Comparison of ENCODE assay signal across 9 cellular contexts in genomic region chr10:3778708-3779108, GRCh38. TPM values are rescaled to one million over a fixed set of nuclear protein-coding genes. Genes with fewer than 3 reads are reported as not detected.
DNase-seq lines count a peak whose midpoint lies in the region; ATAC-seq, FAIRE-seq and TF ChIP-seq lines count a peak whose summit lies in the region.
"Had no signal": no experiment of that assay in that cellular context is flagged by ENCODE, and none has a peak within 500 bp of the region (broad histone marks: within the 10 kb centered on the region; RNA-seq: fewer than 3 reads in every experiment).

No MANE protein-coding gene starts in this region.

- TSS peak; percentile 1 for BruUV-seq in HepG2 (replicated peaks; lab: Mats Ljungman, UMichigan)

- peak overlapping the region; percentile 63 for H3K4me3 Mint-ChIP-seq in T-helper 1 cell treated with Interleukin-12 subunit alpha and Interleukin-12 subunit beta and Interleukin-4 antibody, amounts not matched to agents 30 μg/mL and 1 μg/mL, for 36 hours

- H3K9me3 ChIP-seq in HepG2 (ENCODE audit: low read length) (no peaks in the 10 kb centered on the region), subcutaneous abdominal adipose tissue (ENCODE audit: control insufficient read depth in 5 of 5, low read length in 5 of 5) (no peaks in the 10 kb centered on the region)

- intact Hi-C loops in HepG2 (cut with micrococcal nuclease; ENCODE audit: unreplicated experiment) = loop anchor here (10.0 kb wide), 1 partner anchor 544 kb away; no protein-coding TSS in a partner anchor

- H3K79me2 ChIP-seq in HepG2 (ENCODE audit: insufficient read depth, low read length) = peaks cover 52% of the 10 kb centered on the region

- no peak for FAIRE-seq in HepG2 (lab: Jason Lieb, UNC)

- H3K36me3 ChIP-seq in HepG2 (replicated peaks in 1 of 2; ENCODE audit: control insufficient read depth in 1 of 2, insufficient read depth in 2 of 2, low read length in 2 of 2) (peaks cover 26 to 57% of the 10 kb centered on the region in 2 experiments), subcutaneous abdominal adipose tissue (ENCODE audit: control insufficient read depth in 5 of 5, insufficient read depth in 5 of 5, low read length in 5 of 5) (peaks cover 10 to 85% (median 60%) of the 10 kb centered on the region in 5 donors)

- no peak overlapping the region for H3K27ac ChIP-seq in HepG2 (ENCODE audit: extremely low read length, insufficient read depth, low read length)
- peak overlapping the region; percentile 100 for H3K27ac ChIP-seq in subcutaneous abdominal adipose tissue (ENCODE audit: low read depth, low read length)
- H3K27ac ChIP-seq: 22Rv1 had no signal

- H3K4me2 ChIP-seq in HepG2 (ENCODE audit: low read depth, low read length) = peak overlapping the region; percentile 10; the same call in 1 of the 2 replicates

- H3K4me1 Mint-ChIP-seq in T-helper 1 cell treated with Interleukin-12 subunit alpha and Interleukin-12 subunit beta and Interleukin-4 antibody, amounts not matched to agents 30 μg/mL and 1 μg/mL, for 36 hours (ENCODE audit: low read depth) = peaks cover 73% of the 10 kb centered on the region

- H3K27me3 ChIP-seq in HepG2 (ENCODE audit: control insufficient read depth in 1 of 2, insufficient read depth in 2 of 2, low read length in 2 of 2) (no peaks in the 10 kb centered on the region; a peak in 1 of 5 replicates), subcutaneous abdominal adipose tissue (ENCODE audit: control insufficient read depth in 5 of 5, insufficient read depth in 4 of 5, low read length in 5 of 5) (no peaks in the 10 kb centered on the region)

- H3K27ac Mint-ChIP-seq in T-helper 1 cell treated with Interleukin-12 subunit alpha and Interleukin-12 subunit beta and Interleukin-4 antibody, amounts not matched to agents 30 μg/mL and 1 μg/mL, for 36 hours = peak overlapping the region; percentile 79

- peaks cover 88% of the 10 kb centered on the region for H3K36me3 Mint-ChIP-seq in T-helper 1 cell treated with Interleukin-12 subunit alpha and Interleukin-12 subunit beta and Interleukin-4 antibody, amounts not matched to agents 30 μg/mL and 1 μg/mL, for 36 hours (ENCODE audit: low read depth)

- no peak for ATAC-seq in HepG2

- peaks cover 68% of the 10 kb centered on the region for H4K20me1 ChIP-seq in HepG2 (ENCODE audit: insufficient read depth, low read length)

- over 99% methylated on average over 3 of the region's 3 CpGs for WGBS in HepG2 (ENCODE audit: low lambda C conversion rate)

- H3K4me1 ChIP-seq in HepG2 (ENCODE audit: insufficient read depth, low read length) (peaks cover 49% of the 10 kb centered on the region), subcutaneous abdominal adipose tissue (ENCODE audit: control insufficient read depth in 5 of 5, insufficient read depth in 5 of 5, low read length in 5 of 5) (peaks cover 22 to 73% (median 67%) of the 10 kb centered on the region in 5 donors)

- H3K4me3 ChIP-seq in astrocyte of the spinal cord (ENCODE audit: low read depth, low read length) (peak overlapping the region; percentile 83), HepG2 (replicated peaks in 1 of 3; ENCODE audit: insufficient read depth in 1 of 3, low read depth in 2 of 3, low read length in 3 of 3) (no peak overlapping the region), subcutaneous abdominal adipose tissue (ENCODE audit: low read depth in 1 of 5, low read length in 5 of 5) (peak overlapping the region; percentile 49 to 100 (median 93))

- no peak for DNase-seq in T-helper 1 cell
- peak; percentile 62 for DNase-seq in astrocyte of the spinal cord (ENCODE audit: low read depth, low spot score)
- DNase-seq in HepG2 (ENCODE audit: low spot score) = no peak
- DNase-seq in stimulated activated naive CD4-positive, alpha-beta T cell (lab: John Stamatoyannopoulos, UW) = no peak
- DNase-seq in NAMALWA (ENCODE audit: low spot score) = no peak
- no peak for DNase-seq in stimulated activated CD8-positive, alpha-beta memory T cell treated with anti-CD3 and anti-CD28 coated beads, Interleukin-4, amount 100 ng/mL, for 48 hours

- peak in 1 of 2 experiments; percentile 64; a peak in 2 of 4 replicates for TF ChIP-seq POLR2A in HepG2 (IDR thresholded peaks at IDR 0.05; ENCODE audit: insufficient read depth in 1 of 2, low read depth in 2 of 2, low read length in 2 of 2)

- no peak overlapping the region for H2AFZ ChIP-seq in HepG2 (ENCODE audit: low read length)

- in situ Hi-C loops in astrocyte of the spinal cord (cut with HindIII; ENCODE audit: low sequenced_read_pairs) = no loop called here
- in situ Hi-C loops in HepG2 (cut with HindIII; ENCODE audit: extremely low pct_ligation_motif_present, low pct_unique_long_range_greater_than_20kb) = no loop called here

- TF ChIP-seq EP300 in HepG2 (IDR thresholded peaks at IDR 0.05; ENCODE audit: low read depth in 2 of 2, low read length in 2 of 2) (no peak), HepG2 (CRISPR knock-in tag; IDR thresholded peaks at IDR 0.05; ENCODE audit: borderline replicate concordance) (no peak)

- no peak for TF ChIP-seq RAD21 in HepG2 (CRISPR knock-in tag; IDR thresholded peaks at IDR 0.05)

- POLR2A ChIA-PET in HepG2 (lab: Yijun Ruan, JAX) = interaction anchor here (1.2 to 2.4 kb wide), 2 partner anchors 31 to 33 kb away, joined by 3 to 8 read pairs; no protein-coding TSS in a partner anchor

- H3K9ac ChIP-seq in HepG2 (ENCODE audit: insufficient read depth, low read depth, low read length) (no peak overlapping the region), subcutaneous abdominal adipose tissue (ENCODE audit: low read length in 5 of 5) (peak overlapping the region in 3 of 5 donors; percentile 57 to 100 (median 80))

- no peaks in the 10 kb centered on the region for H3K27me3 Mint-ChIP-seq in T-helper 1 cell treated with Interleukin-12 subunit alpha and Interleukin-12 subunit beta and Interleukin-4 antibody, amounts not matched to agents 30 μg/mL and 1 μg/mL, for 36 hours (ENCODE audit: low read depth)

- no peaks in the 10 kb centered on the region for H3K9me3 Mint-ChIP-seq in T-helper 1 cell treated with Interleukin-12 subunit alpha and Interleukin-12 subunit beta and Interleukin-4 antibody, amounts not matched to agents 30 μg/mL and 1 μg/mL, for 36 hours

- no peak for TF ChIP-seq CTCF in astrocyte of the spinal cord (IDR thresholded peaks at IDR 0.05; ENCODE audit: low read depth, low read length)
- no peak for TF ChIP-seq CTCF in HepG2 (CRISPR knock-in tag; IDR thresholded peaks at IDR 0.05)

- CTCF ChIA-PET in HepG2 (lab: Yijun Ruan, JAX; ENCODE audit: low intra/inter-chr PET ratio, low total read pairs) = no interaction called here

TF ChIP-seq in HepG2, 621 proteins besides CTCF, POLR2A, EP300 and RAD21:
- TF ChIP-seq POLR2AphosphoS2 (IDR thresholded peaks at IDR 0.05; ENCODE audit: low read depth, low read length) (peak; percentile 78; the same call in 1 of the 2 replicates), RBM39 (IDR thresholded peaks at IDR 0.05; ENCODE audit: low read depth, low read length, poor library complexity, severe bottlenecking) (no peak), RBFOX2 (IDR thresholded peaks at IDR 0.05; ENCODE audit: low read depth, low read length) (peak; percentile 5; the same call in 1 of the 2 replicates), ZNF382 (CRISPR knock-in tag; IDR thresholded peaks at IDR 0.05; ENCODE audit: borderline replicate concordance) (no peak)
TF ChIP-seq in HepG2: peak in this region for 2.

RNA-seq across cellular contexts. Expression of gene KLF6, which starts 6.3 kb away (rescaled TPM):
- total RNA-seq in HepG2 (2016; rRNA removed; fragmentation: Illumina TruSeq; extraction: Trizol) = 13.5 and 27.0 TPM in 2 replicates
- total RNA-seq in HepG2 (2016; cell fraction: cytosol; rRNA removed; fragmentation: Illumina TruSeq; extraction: Trizol; ENCODE audit: low read depth) = 17.4 and 21.1 TPM in 2 replicates
- total RNA-seq in HepG2 (2016; cell fraction: insoluble cytoplasmic fraction; rRNA removed; fragmentation: Illumina TruSeq; extraction: Trizol) = 13.7 and 28.9 TPM in 2 replicates
- 23.0 and 29.0 TPM in 2 replicates for total RNA-seq in HepG2 (2016; cell fraction: membrane; rRNA removed; fragmentation: Illumina TruSeq; extraction: Trizol)
- 106 and 113 TPM in 2 replicates for total RNA-seq in HepG2 (2016; cell fraction: nucleus; rRNA removed; fragmentation: Illumina TruSeq; extraction: Trizol)
- 71.9 and 75.4 TPM in 2 replicates for polyA plus RNA-seq in HepG2 (2011; rRNA removed)
- 35.6 and 36.3 TPM in 2 replicates for polyA plus RNA-seq in HepG2 (2011; cell fraction: cytosol; rRNA removed)
- polyA plus RNA-seq in HepG2 (2011; cell fraction: nucleus; rRNA removed) = 201 and 233 TPM in 2 replicates
- 28.6 and 64.6 TPM in 2 replicates for polyA plus RNA-seq in HepG2 (2012)
- polyA plus RNA-seq in HepG2 (2016; cell fraction: cytosol; fragmentation: Illumina TruSeq; extraction: Trizol; ENCODE audit: low read depth) = 2.8 and 3.6 TPM in 2 replicates
- polyA plus RNA-seq in HepG2 (2016; cell fraction: insoluble cytoplasmic fraction; fragmentation: Illumina TruSeq; extraction: Trizol; ENCODE audit: low read depth) = 25.4 and 29.8 TPM in 2 replicates
- 11.0 and 14.7 TPM in 2 replicates for polyA plus RNA-seq in HepG2 (2016; cell fraction: membrane; fragmentation: Illumina TruSeq; extraction: Trizol; ENCODE audit: low read depth)
- polyA plus RNA-seq in HepG2 (2016; cell fraction: nucleus; fragmentation: Illumina TruSeq; extraction: Trizol; ENCODE audit: insufficient read depth, low read depth) = 165 and 176 TPM in 2 replicates
- 46.3 and 318 TPM in 2 replicates for polyA minus RNA-seq in HepG2 (2011; rRNA and poly(A)+ RNA removed; ENCODE audit: low replicate concordance)
- polyA minus RNA-seq in HepG2 (2011; cell fraction: cytosol; rRNA and poly(A)+ RNA removed) = 50.8 and 67.4 TPM in 2 replicates
- 544 and 615 TPM in 2 replicates for polyA minus RNA-seq in HepG2 (2011; cell fraction: nucleus; rRNA and poly(A)+ RNA removed)

Comparison
In these comparisons a context has a peak if more than half of its experiments do, and no peak if none do; other contexts are left out.
1. H3K4me3 ChIP-seq: peak in astrocyte of the spinal cord (single experiment) and subcutaneous abdominal adipose tissue (5 of 5); none in HepG2 (0 of 3).